1 cellular context compared by ENCODE assay signal in the genomic region with DNA sequence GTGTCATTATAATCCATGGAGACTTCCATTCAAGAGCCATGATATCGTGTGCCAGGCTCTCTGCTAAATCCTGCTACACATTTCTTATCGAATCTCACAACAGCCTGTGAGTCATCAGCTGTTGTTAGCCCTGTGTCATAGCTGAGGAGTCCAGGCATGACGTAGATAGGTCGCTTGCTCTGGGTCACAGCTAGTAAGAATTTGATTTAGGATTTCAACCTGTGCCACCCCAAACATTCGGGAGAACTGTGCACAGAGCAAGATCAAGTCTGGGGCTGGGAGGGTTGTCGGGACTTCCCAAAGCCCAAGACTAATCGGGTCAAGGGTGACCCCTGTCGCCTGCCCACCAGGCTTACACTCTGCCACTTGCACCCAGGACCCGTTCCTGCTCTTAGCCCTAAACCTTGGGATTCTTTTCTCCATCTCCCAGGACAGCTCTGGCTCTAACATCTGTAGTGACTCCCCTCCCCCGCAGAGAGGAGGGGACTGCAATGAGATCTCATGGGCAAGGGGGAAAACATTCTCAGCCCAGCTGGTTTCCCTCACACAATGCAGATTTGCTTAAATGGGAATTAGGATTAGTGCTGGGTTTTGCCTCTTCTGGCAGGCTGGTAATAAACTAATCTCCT.
TF ChIP-seq lines count a peak whose summit lies in the region.

No MANE protein-coding gene starts in this region.

TF ChIP-seq in K562, 482 proteins besides CTCF, POLR2A, EP300 and RAD21 (continued from another document and continues in another):
- TF ChIP-seq ZFP91 (CRISPR knock-in tag; IDR thresholded peaks at IDR 0.05) (no peak), EGR1 (conservative IDR thresholded peaks at IDR 0.05) (no peak), KLF6 (CRISPR knock-in tag; IDR thresholded peaks at IDR 0.05; ENCODE audit: borderline replicate concordance) (no peak), DEAF1 (CRISPR knock-in tag; IDR thresholded peaks at IDR 0.05) (peak; percentile 28; the same call in 1 of the 2 replicates), SLC30A9 (CRISPR knock-in tag; IDR thresholded peaks at IDR 0.05) (no peak), POLR2AphosphoS5 (IDR thresholded peaks at IDR 0.05; ENCODE audit: control insufficient read depth, insufficient read depth, low read depth, low read length) (peak; percentile 25; the same call in 1 of the 2 replicates), CREB1 (IDR thresholded peaks at IDR 0.05) (peak; percentile 92), CREB1 (CRISPR knock-in tag; IDR thresholded peaks at IDR 0.05) (peak; percentile 91), MCM7 (IDR thresholded peaks at IDR 0.05) (no peak), CHCHD3 (CRISPR knock-in tag; IDR thresholded peaks at IDR 0.05) (no peak), TAF9B (IDR thresholded peaks at IDR 0.05; ENCODE audit: partially characterized antibody) (peak; percentile 44), EHMT2 (IDR thresholded peaks at IDR 0.05) (no peak), SAFB2 (IDR thresholded peaks at IDR 0.05; ENCODE audit: borderline replicate concordance, low read depth, low read length, severe bottlenecking) (no peak), IFI16 (CRISPR knock-in tag; IDR thresholded peaks at IDR 0.05) (no peak), TCF7 (IDR thresholded peaks at IDR 0.05; ENCODE audit: borderline replicate concordance) (no peak), CHD4 (IDR thresholded peaks at IDR 0.05; ENCODE audit: insufficient read depth, insufficient replicate concordance, low read depth, low read length, poor library complexity, severe bottlenecking) (no peak), ZNF263 (CRISPR knock-in tag; IDR thresholded peaks at IDR 0.05; ENCODE audit: borderline replicate concordance) (no peak), JUND (IDR thresholded peaks at IDR 0.05; ENCODE audit: borderline replicate concordance, low read depth, low read length) (peak; percentile 98), JUND (tag; IDR thresholded peaks at IDR 0.05; ENCODE audit: borderline replicate concordance, low read depth, low read length) (peak; percentile 98), IRF2 (CRISPR knock-in tag; IDR thresholded peaks at IDR 0.05) (no peak), ZMIZ1 (IDR thresholded peaks at IDR 0.05; ENCODE audit: low read depth in 2 of 2, low read length in 2 of 2) (no peak), KLF10 (CRISPR knock-in tag; IDR thresholded peaks at IDR 0.05) (no peak), FOXK2 (conservative IDR thresholded peaks at IDR 0.05 in 1 of 2, IDR thresholded peaks at IDR 0.05 in 1 of 2; ENCODE audit: low read depth in 2 of 2) (peak in 1 of 2 experiments; percentile 44; a peak in 1 of 4 replicates), MCM2 (IDR thresholded peaks at IDR 0.05; ENCODE audit: low read depth) (no peak), C11orf30 (IDR thresholded peaks at IDR 0.05; ENCODE audit: low read depth) (no peak), JUNB (CRISPR knock-in tag; conservative IDR thresholded peaks at IDR 0.05) (peak; percentile 92), RB1 (IDR thresholded peaks at IDR 0.05; ENCODE audit: low read depth) (no peak), HIVEP1 (CRISPR knock-in tag; IDR thresholded peaks at IDR 0.05) (no peak), ZBTB8A (IDR thresholded peaks at IDR 0.05; ENCODE audit: partially characterized antibody) (no peak), HDAC2 (IDR thresholded peaks at IDR 0.05) (no peak), SFPQ (IDR thresholded peaks at IDR 0.05; ENCODE audit: low read depth, low read length) (no peak), ZNF57 (CRISPR knock-in tag; IDR thresholded peaks at IDR 0.05) (no peak), RBM39 (optimal IDR thresholded peaks at IDR 0.05; ENCODE audit: low read depth, low read length) (no peak), ETV1 (tag; conservative IDR thresholded peaks at IDR 0.05; ENCODE audit: low read depth) (no peak), YY1 (IDR thresholded peaks at IDR 0.05; ENCODE audit: borderline replicate concordance in 1 of 3, control insufficient read depth in 1 of 3, extremely low read depth in 1 of 3, insufficient read depth in 3 of 3, insufficient read length in 1 of 3, insufficient replicate concordance in 2 of 3, low read depth in 1 of 3, low read length in 2 of 3) (no peak), NFATC3 (IDR thresholded peaks at IDR 0.05) (no peak), PHF21A (IDR thresholded peaks at IDR 0.05; ENCODE audit: borderline replicate concordance, low read depth) (no peak), ZBTB2 (IDR thresholded peaks at IDR 0.05) (no peak), NCOR1 (IDR thresholded peaks at IDR 0.05) (peak; percentile 66; the same call in 1 of the 2 replicates), RCOR1 (IDR thresholded peaks at IDR 0.05; ENCODE audit: borderline replicate concordance in 1 of 2, low read depth in 2 of 2, low read length in 2 of 2) (peak in 1 of 2 experiments; percentile 93; a peak in 2 of 4 replicates), CBFA2T2 (conservative IDR thresholded peaks at IDR 0.05) (peak; percentile 68), RBM25 (IDR thresholded peaks at IDR 0.05; ENCODE audit: low read depth, low read length, severe bottlenecking) (no peak), ZNF274 (IDR thresholded peaks at IDR 0.05; ENCODE audit: borderline replicate concordance, low read depth, low read length) (no peak), STAT5B (CRISPR knock-in tag; IDR thresholded peaks at IDR 0.05) (no peak), MED1 (CRISPR knock-in tag; IDR thresholded peaks at IDR 0.05; ENCODE audit: borderline replicate concordance) (no peak)
- TF ChIP-seq, protein P1, sequence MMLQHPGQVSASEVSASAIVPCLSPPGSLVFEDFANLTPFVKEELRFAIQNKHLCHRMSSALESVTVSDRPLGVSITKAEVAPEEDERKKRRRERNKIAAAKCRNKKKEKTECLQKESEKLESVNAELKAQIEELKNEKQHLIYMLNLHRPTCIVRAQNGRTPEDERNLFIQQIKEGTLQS (IDR thresholded peaks at IDR 0.05), result peak; percentile 96
- TF ChIP-seq, protein P1 (CRISPR knock-in tag; conservative IDR thresholded peaks at IDR 0.05), result peak; percentile 77
- TF ChIP-seq, protein P2, sequence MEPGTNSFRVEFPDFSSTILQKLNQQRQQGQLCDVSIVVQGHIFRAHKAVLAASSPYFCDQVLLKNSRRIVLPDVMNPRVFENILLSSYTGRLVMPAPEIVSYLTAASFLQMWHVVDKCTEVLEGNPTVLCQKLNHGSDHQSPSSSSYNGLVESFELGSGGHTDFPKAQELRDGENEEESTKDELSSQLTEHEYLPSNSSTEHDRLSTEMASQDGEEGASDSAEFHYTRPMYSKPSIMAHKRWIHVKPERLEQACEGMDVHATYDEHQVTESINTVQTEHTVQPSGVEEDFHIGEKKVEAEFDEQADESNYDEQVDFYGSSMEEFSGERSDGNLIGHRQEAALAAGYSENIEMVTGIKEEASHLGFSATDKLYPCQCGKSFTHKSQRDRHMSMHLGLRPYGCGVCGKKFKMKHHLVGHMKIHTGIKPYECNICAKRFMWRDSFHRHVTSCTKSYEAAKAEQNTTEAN (CRISPR knock-in tag; IDR thresholded peaks at IDR 0.05), result no peak
- TF ChIP-seq, protein P3, sequence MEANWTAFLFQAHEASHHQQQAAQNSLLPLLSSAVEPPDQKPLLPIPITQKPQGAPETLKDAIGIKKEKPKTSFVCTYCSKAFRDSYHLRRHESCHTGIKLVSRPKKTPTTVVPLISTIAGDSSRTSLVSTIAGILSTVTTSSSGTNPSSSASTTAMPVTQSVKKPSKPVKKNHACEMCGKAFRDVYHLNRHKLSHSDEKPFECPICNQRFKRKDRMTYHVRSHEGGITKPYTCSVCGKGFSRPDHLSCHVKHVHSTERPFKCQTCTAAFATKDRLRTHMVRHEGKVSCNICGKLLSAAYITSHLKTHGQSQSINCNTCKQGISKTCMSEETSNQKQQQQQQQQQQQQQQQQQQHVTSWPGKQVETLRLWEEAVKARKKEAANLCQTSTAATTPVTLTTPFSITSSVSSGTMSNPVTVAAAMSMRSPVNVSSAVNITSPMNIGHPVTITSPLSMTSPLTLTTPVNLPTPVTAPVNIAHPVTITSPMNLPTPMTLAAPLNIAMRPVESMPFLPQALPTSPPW (CRISPR knock-in tag; IDR thresholded peaks at IDR 0.05), result no peak
- TF ChIP-seq, protein P4, sequence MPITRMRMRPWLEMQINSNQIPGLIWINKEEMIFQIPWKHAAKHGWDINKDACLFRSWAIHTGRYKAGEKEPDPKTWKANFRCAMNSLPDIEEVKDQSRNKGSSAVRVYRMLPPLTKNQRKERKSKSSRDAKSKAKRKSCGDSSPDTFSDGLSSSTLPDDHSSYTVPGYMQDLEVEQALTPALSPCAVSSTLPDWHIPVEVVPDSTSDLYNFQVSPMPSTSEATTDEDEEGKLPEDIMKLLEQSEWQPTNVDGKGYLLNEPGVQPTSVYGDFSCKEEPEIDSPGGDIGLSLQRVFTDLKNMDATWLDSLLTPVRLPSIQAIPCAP (CRISPR knock-in tag; IDR thresholded peaks at IDR 0.05; ENCODE audit: borderline replicate concordance), result no peak
